In the genomic region with DNA sequence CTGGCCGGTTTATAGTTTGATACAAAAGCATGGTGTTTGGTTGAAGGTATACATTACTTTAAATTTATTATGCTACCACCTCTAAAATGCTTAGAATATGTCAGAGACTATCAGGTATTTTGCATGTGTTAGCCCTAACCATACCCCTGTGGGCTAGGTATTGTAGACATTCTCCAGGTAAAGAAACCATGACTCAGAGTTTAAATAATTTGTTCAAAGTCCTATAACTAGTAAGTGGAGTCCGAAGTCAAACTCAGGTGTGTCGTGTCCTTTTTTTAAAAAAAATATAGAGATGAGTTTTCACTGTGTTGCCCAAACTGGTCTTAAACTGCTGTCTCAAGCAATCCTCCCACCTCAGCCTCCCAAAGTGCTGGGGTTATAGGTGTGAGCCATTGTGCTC, we compare ENCODE assay signal across 25 cellular contexts. TPM values are rescaled to one million over a fixed set of nuclear protein-coding genes. Genes with fewer than 3 reads are reported as not detected.
DNase-seq lines count a peak whose midpoint lies in the region; ATAC-seq, FAIRE-seq and TF ChIP-seq lines count a peak whose summit lies in the region.
"Had no signal": no experiment of that assay in that cellular context is flagged by ENCODE, and none has a peak within 500 bp of the region (broad histone marks: within the 10 kb centered on the region; RNA-seq: fewer than 3 reads in every experiment).

No MANE protein-coding gene starts in this region.

- no peak for FAIRE-seq in small intestine (lab: Jason Lieb, UNC)
- FAIRE-seq: A204.1, G401.6, GM12891, GM19239 had no signal

- H3K27ac ChIP-seq in Karpas-422 (ENCODE audit: low read length): peak overlapping the region; percentile 98
- peak overlapping the region; percentile 65 for H3K27ac ChIP-seq in hepatocyte
- H3K27ac ChIP-seq in small intestine (ENCODE audit: low read depth in 1 of 2, low read length in 1 of 2): no peak overlapping the region
- no peak overlapping the region for H3K27ac ChIP-seq in MM.1S (ENCODE audit: low read length)
- H3K27ac ChIP-seq: BLaER1 had no signal

- H3K4me3 ChIP-seq in Karpas-422 (ENCODE audit: low read length): no peak overlapping the region
- no peak overlapping the region for H3K4me3 ChIP-seq in hepatocyte
- H3K4me3 ChIP-seq in small intestine (ENCODE audit: low read depth in 1 of 2, low read length in 2 of 2): no peak overlapping the region
- H3K4me3 ChIP-seq in MM.1S (ENCODE audit: low read length): no peak overlapping the region
- H3K4me3 ChIP-seq: BLaER1 had no signal

- no peak for TF ChIP-seq CTCF in hepatocyte (IDR thresholded peaks at IDR 0.05; ENCODE audit: poor library complexity)
- TF ChIP-seq CTCF in MM.1S (IDR thresholded peaks at IDR 0.05; ENCODE audit: low read length): no peak

- no peak overlapping the region for H3K9ac ChIP-seq in Karpas-422 (ENCODE audit: low read length)
- no peak overlapping the region for H3K9ac ChIP-seq in MM.1S (ENCODE audit: low read length)
- H3K9ac ChIP-seq: BLaER1 had no signal

- H2AFZ ChIP-seq in Karpas-422 (ENCODE audit: low read length) (no peak overlapping the region), hepatocyte (no peak overlapping the region), MM.1S (ENCODE audit: low read length) (no peak overlapping the region)

- no peaks in the 10 kb centered on the region for H3K27me3 ChIP-seq in Karpas-422 (ENCODE audit: low read length)
- no peaks in the 10 kb centered on the region for H3K27me3 ChIP-seq in hepatocyte
- no peaks in the 10 kb centered on the region for H3K27me3 ChIP-seq in small intestine (ENCODE audit: control insufficient read depth in 2 of 2, insufficient read depth in 2 of 2, low read length in 2 of 2)
- H3K27me3 ChIP-seq in MM.1S (replicated peaks; ENCODE audit: insufficient read depth, low read length): no peaks in the 10 kb centered on the region
- H3K27me3 ChIP-seq: BE2C, BLaER1 had no signal

- ATAC-seq in HG03175 (IDR thresholded peaks at IDR 0.05; ENCODE audit: unreplicated experiment) (no peak), GM21576 (IDR thresholded peaks at IDR 0.05; ENCODE audit: unreplicated experiment) (no peak)

- 85% methylated on average over 3 of the region's 3 CpGs for WGBS in hepatocyte (ENCODE audit: low lambda C conversion rate, missing lambda C conversion rate)
- 59 to 79% (median 64%) methylated on average over 3 of the region's 3 CpGs for WGBS in small intestine, 3 donors

- H3K4me1 ChIP-seq in Karpas-422 (ENCODE audit: low read length): peaks cover 40% of the 10 kb centered on the region
- no peaks in the 10 kb centered on the region for H3K4me1 ChIP-seq in hepatocyte (ENCODE audit: insufficient read depth)
- H3K4me1 ChIP-seq in small intestine (ENCODE audit: control insufficient read depth in 2 of 2, insufficient read depth in 1 of 2, low read depth in 1 of 2, low read length in 1 of 2): peaks cover 0 to 2% of the 10 kb centered on the region in 2 donors
- no peaks in the 10 kb centered on the region for H3K4me1 ChIP-seq in MM.1S (ENCODE audit: low read length)
- H3K4me1 ChIP-seq: BE2C had no signal

- H3K9me2 ChIP-seq in Karpas-422 (replicated peaks; ENCODE audit: insufficient read depth, low read length) (no peaks in the 10 kb centered on the region), hepatocyte (replicated peaks; ENCODE audit: insufficient read depth) (no peaks in the 10 kb centered on the region), MM.1S (replicated peaks; ENCODE audit: insufficient read depth, low read length) (no peaks in the 10 kb centered on the region)

- H3K36me3 ChIP-seq in Karpas-422 (ENCODE audit: insufficient read depth, low read length) (peaks cover 68% of the 10 kb centered on the region), hepatocyte (replicated peaks; ENCODE audit: insufficient read depth, low read depth) (no peaks in the 10 kb centered on the region), small intestine (ENCODE audit: control insufficient read depth in 2 of 2, insufficient read depth in 2 of 2, low read length in 2 of 2) (peaks cover 13 to 16% of the 10 kb centered on the region in 2 donors), MM.1S (replicated peaks; ENCODE audit: insufficient read depth, low read length) (peaks cover 13% of the 10 kb centered on the region)

- H3F3A ChIP-seq in MM.1S (ENCODE audit: insufficient read depth, low read length): no peaks in the 10 kb centered on the region

- H3K79me2 ChIP-seq in Karpas-422 (ENCODE audit: low read length): peaks cover 16% of the 10 kb centered on the region; the same call in 1 of the 2 replicates
- no peaks in the 10 kb centered on the region for H3K79me2 ChIP-seq in hepatocyte
- peaks cover 48% of the 10 kb centered on the region for H3K79me2 ChIP-seq in MM.1S (ENCODE audit: low read length)

- no peaks in the 10 kb centered on the region for H3K9me3 ChIP-seq in Karpas-422 (ENCODE audit: low read length)
- no peaks in the 10 kb centered on the region for H3K9me3 ChIP-seq in hepatocyte (ENCODE audit: low read depth)
- H3K9me3 ChIP-seq in small intestine (ENCODE audit: control insufficient read depth, low read depth): no peaks in the 10 kb centered on the region
- no peaks in the 10 kb centered on the region for H3K9me3 ChIP-seq in MM.1S (replicated peaks; ENCODE audit: insufficient read depth, low read length)
- H3K9me3 ChIP-seq: BE2C, BLaER1 had no signal

- H4K20me1 ChIP-seq in Karpas-422 (ENCODE audit: insufficient read depth, low read depth, low read length) (peaks cover 4% of the 10 kb centered on the region; the same call in 1 of the 2 replicates), hepatocyte (ENCODE audit: insufficient read depth, poor library complexity, severe bottlenecking) (no peaks in the 10 kb centered on the region), MM.1S (ENCODE audit: insufficient read depth, low read length) (no peaks in the 10 kb centered on the region)

- H3K4me2 ChIP-seq in Karpas-422 (ENCODE audit: low read depth, low read length, poor library complexity, severe bottlenecking): no peak overlapping the region
- peak overlapping the region; percentile 27 for H3K4me2 ChIP-seq in hepatocyte
- no peak overlapping the region for H3K4me2 ChIP-seq in MM.1S (ENCODE audit: low read depth, low read length)
- H3K4me2 ChIP-seq: BLaER1 had no signal

- DNase-seq in Karpas-422 (no peak), hepatocyte (ENCODE audit: low spot score) (peak; percentile 27), small intestine (peak; percentile 54), MM.1S (no peak)
- DNase-seq: 8988T; ACHN; BE2C; C1 segment of cervical spinal cord; CD4-positive, alpha-beta memory T cell; CD4-positive, CD25-positive, alpha-beta regulatory T cell; CD8-positive, alpha-beta memory T cell; COR-L47; DMS 273 treated with DMSO at 0.1 percent for 48 hours; DMS153; DMS53; DMS79; DND-41; GF-D8 had no signal

RNA-seq across cellular contexts. Expression of gene LAP3, which starts 12.4 kb away (rescaled TPM):
- 141 and 146 TPM in 2 replicates for total RNA-seq in Karpas-422 (2014; rRNA removed; shearing (Covaris generic); ENCODE audit: low replicate concordance)
- 75.5 and 76.4 TPM in 2 replicates for total RNA-seq in hepatocyte
- 53.2 and 56.2 TPM in 2 replicates for polyA plus RNA-seq in hepatocyte
- polyA plus RNA-seq in small intestine: 100 to 1,000 TPM in 1 of 3 donors, 10 to 100 TPM in 2; 55.9 to 113 (median 64.8) TPM

RNA-seq across cellular contexts. Expression of gene MED28, which starts 25.1 kb away (rescaled TPM):
- total RNA-seq in Karpas-422 (2014; rRNA removed; shearing (Covaris generic); ENCODE audit: low replicate concordance): 24.8 and 48.7 TPM in 2 replicates
- total RNA-seq in hepatocyte: 17.6 and 19.3 TPM in 2 replicates
- polyA plus RNA-seq in hepatocyte: 46.6 and 49.4 TPM in 2 replicates
- polyA plus RNA-seq in small intestine: 10 to 100 TPM in 1 of 3 donors, 1 to 10 TPM in 2; 5.1 to 12.6 (median 8.6) TPM

Comparison
In these comparisons a context has a peak if more than half of its experiments do, and no peak if none do; other contexts are left out.
1. DNase-seq: peak in hepatocyte (single experiment) and small intestine (single experiment); none in Karpas-422 (single experiment) and MM.1S (single experiment).
2. H3K27ac ChIP-seq: peak in Karpas-422 (single experiment) and hepatocyte (single experiment); none in small intestine (0 of 2) and MM.1S (single experiment).